In genomic region chr16:77913738-77914263, GRCh38 we compare ENCODE assay signal across 19 cellular contexts.
"Had no signal": no experiment of that assay in that cellular context is flagged by ENCODE, and none has a peak within 500 bp of the region (broad histone marks: within the 10 kb centered on the region; RNA-seq: fewer than 3 reads in every experiment).

No MANE protein-coding gene starts in this region.

- H3K4me3 Mint-ChIP-seq: activated CD4-positive, alpha-beta T cell treated with anti-CD3 and anti-CD28 coated beads, Interleukin-2, amount 10 ng/mL, durations not matched to agents 24 days and 14 days; activated CD8-positive, alpha-beta T cell treated with anti-CD3 and anti-CD28 coated beads for 36 hours; activated naive CD8-positive, alpha-beta T cell treated with anti-CD3 and anti-CD28 coated beads, Interleukin-2, amount 10 ng/mL, durations not matched to agents 7 days and 5 days; activated T-helper 17 cell treated with anti-CD3 and anti-CD28 coated beads, Interleukin-2, amount 50 U/mL, for 72 hours; naive thymus-derived CD8-positive, alpha-beta T cell; stimulated activated naive B cell treated with anti-CD40 and anti-IgM and Interleukin-4, amounts not matched to agents 10 μg/mL and 1 μg/mL and 100 μg/mL, for 72 hours had no signal

- DNase-seq: activated CD4-positive, alpha-beta T cell treated with anti-CD3 and anti-CD28 coated beads, Interleukin-2, amount 10 ng/mL, durations not matched to agents 24 days and 14 days; activated CD4-positive, CD25-positive, alpha-beta regulatory T cell; activated CD8-positive, alpha-beta T cell treated with anti-CD3 and anti-CD28 coated beads for 36 hours; activated naive CD4-positive, alpha-beta T cell; activated naive CD8-positive, alpha-beta T cell treated with anti-CD3 and anti-CD28 coated beads, Interleukin-2, amount 10 ng/mL, durations not matched to agents 7 days and 5 days; activated T-cell treated with anti-CD3 and anti-CD28 coated beads, Interleukin-2, amount 50 U/mL, for 1 hour; brain microvascular endothelial cell; cerebellar nuclear complex; cortex of kidney; left ventricle myocardium superior; mesendoderm; naive thymus-derived CD8-positive, alpha-beta T cell; nucleus accumbens; stimulated activated naive B cell treated with anti-CD40 and anti-IgM and Interleukin-4, amounts not matched to agents 10 μg/mL and 1 μg/mL and 100 μg/mL, for 72 hours; upper lobe of right lung had no signal

- H3K4me1 Mint-ChIP-seq: activated CD4-positive, alpha-beta T cell treated with anti-CD3 and anti-CD28 coated beads, Interleukin-2, amount 10 ng/mL, durations not matched to agents 24 days and 14 days; activated naive CD8-positive, alpha-beta T cell treated with anti-CD3 and anti-CD28 coated beads, Interleukin-2, amount 10 ng/mL, durations not matched to agents 7 days and 5 days; activated T-helper 17 cell treated with anti-CD3 and anti-CD28 coated beads, Interleukin-2, amount 50 U/mL, for 72 hours; naive thymus-derived CD8-positive, alpha-beta T cell; stimulated activated naive B cell treated with anti-CD40 and anti-IgM and Interleukin-4, amounts not matched to agents 10 μg/mL and 1 μg/mL and 100 μg/mL, for 72 hours had no signal

- H3K27ac Mint-ChIP-seq: activated CD4-positive, alpha-beta T cell treated with anti-CD3 and anti-CD28 coated beads, Interleukin-2, amount 10 ng/mL, durations not matched to agents 24 days and 14 days; activated CD8-positive, alpha-beta T cell treated with anti-CD3 and anti-CD28 coated beads for 36 hours; activated naive CD8-positive, alpha-beta T cell treated with anti-CD3 and anti-CD28 coated beads, Interleukin-2, amount 10 ng/mL, durations not matched to agents 7 days and 5 days; activated T-helper 17 cell treated with anti-CD3 and anti-CD28 coated beads, Interleukin-2, amount 50 U/mL, for 72 hours; naive thymus-derived CD8-positive, alpha-beta T cell; progenitor cell of endocrine pancreas; stimulated activated naive B cell treated with anti-CD40 and anti-IgM and Interleukin-4, amounts not matched to agents 10 μg/mL and 1 μg/mL and 100 μg/mL, for 72 hours had no signal

- H3K36me3 ChIP-seq: brain microvascular endothelial cell, upper lobe of right lung had no signal

- H3K9me3 Mint-ChIP-seq: activated CD4-positive, alpha-beta T cell treated with anti-CD3 and anti-CD28 coated beads, Interleukin-2, amount 10 ng/mL, durations not matched to agents 24 days and 14 days; activated CD8-positive, alpha-beta T cell treated with anti-CD3 and anti-CD28 coated beads for 36 hours; activated naive CD8-positive, alpha-beta T cell treated with anti-CD3 and anti-CD28 coated beads, Interleukin-2, amount 10 ng/mL, durations not matched to agents 7 days and 5 days; activated T-helper 17 cell treated with anti-CD3 and anti-CD28 coated beads, Interleukin-2, amount 50 U/mL, for 72 hours had no signal

- H3K36me3 Mint-ChIP-seq: activated naive CD8-positive, alpha-beta T cell treated with anti-CD3 and anti-CD28 coated beads, Interleukin-2, amount 10 ng/mL, durations not matched to agents 7 days and 5 days; naive thymus-derived CD8-positive, alpha-beta T cell; stimulated activated naive B cell treated with anti-CD40 and anti-IgM and Interleukin-4, amounts not matched to agents 10 μg/mL and 1 μg/mL and 100 μg/mL, for 72 hours had no signal

- H3K27me3 ChIP-seq: brain microvascular endothelial cell, upper lobe of right lung had no signal

- ATAC-seq: activated CD8-positive, alpha-beta T cell treated with anti-CD3 and anti-CD28 coated beads for 36 hours; activated T-helper 17 cell treated with anti-CD3 and anti-CD28 coated beads, Interleukin-2, amount 50 U/mL, for 72 hours; esophagus mucosa; left ventricle myocardium superior; naive thymus-derived CD8-positive, alpha-beta T cell; stimulated activated naive B cell treated with anti-CD40 and anti-IgM and Interleukin-4, amounts not matched to agents 10 μg/mL and 1 μg/mL and 100 μg/mL, for 72 hours; upper lobe of right lung had no signal

- H3K27me3 Mint-ChIP-seq: activated naive CD8-positive, alpha-beta T cell treated with anti-CD3 and anti-CD28 coated beads, Interleukin-2, amount 10 ng/mL, durations not matched to agents 7 days and 5 days; progenitor cell of endocrine pancreas; stimulated activated naive B cell treated with anti-CD40 and anti-IgM and Interleukin-4, amounts not matched to agents 10 μg/mL and 1 μg/mL and 100 μg/mL, for 72 hours had no signal

- H3K9me3 ChIP-seq: upper lobe of right lung had no signal

- FAIRE-seq: TTC549 had no signal

- H3K27ac ChIP-seq: brain microvascular endothelial cell, upper lobe of right lung had no signal

- H3K4me3 ChIP-seq: upper lobe of right lung had no signal
